Comparison of ENCODE assay signal across 10 cellular contexts in the genomic region with DNA sequence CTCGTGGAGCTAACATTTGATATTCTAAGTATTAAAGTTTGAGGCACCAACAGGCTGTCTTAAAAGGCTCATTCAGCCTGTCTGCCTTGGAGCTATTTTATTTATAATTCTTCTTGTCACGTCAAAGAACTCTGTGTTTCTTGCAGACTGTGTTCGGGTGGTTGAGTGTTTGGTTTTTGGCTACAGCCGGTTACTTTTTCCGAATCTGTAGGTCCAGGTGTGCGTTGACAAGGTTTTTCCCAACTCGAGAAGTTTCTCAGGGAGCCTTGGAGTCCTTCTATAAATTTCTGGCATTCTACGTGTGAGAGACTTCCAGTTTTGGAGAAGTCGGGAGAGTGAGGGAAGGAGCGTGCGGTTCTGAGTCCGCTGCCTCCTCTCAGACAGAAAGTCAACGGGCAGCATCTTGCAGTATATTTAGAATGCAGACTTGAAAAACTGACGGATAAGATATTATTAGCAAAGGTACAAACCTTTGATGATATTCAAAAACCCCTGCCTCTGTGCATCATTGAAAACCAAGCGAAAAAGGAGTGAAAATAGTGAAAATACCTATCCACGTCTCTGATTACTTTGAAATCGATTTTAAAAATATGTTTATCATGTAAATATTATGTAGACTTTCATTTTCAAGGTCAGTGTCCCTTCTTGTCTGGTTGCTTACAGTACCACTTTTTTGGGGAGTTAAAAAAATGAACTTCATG.
DNase-seq lines count a peak whose midpoint lies in the region; ATAC-seq and TF ChIP-seq lines count a peak whose summit lies in the region.
"Had no signal": no experiment of that assay in that cellular context is flagged by ENCODE, and none has a peak within 500 bp of the region (broad histone marks: within the 10 kb centered on the region; RNA-seq: fewer than 3 reads in every experiment).

No MANE protein-coding gene starts in this region.

- H3K36me3 ChIP-seq in Peyer's patch, result no peaks in the 10 kb centered on the region
- no peaks in the 10 kb centered on the region for H3K36me3 ChIP-seq in fibroblast of lung (ENCODE audit: control insufficient read depth, insufficient read depth, low read length)
- no peaks in the 10 kb centered on the region for H3K36me3 ChIP-seq in prostate gland
- H3K36me3 ChIP-seq in WERI-Rb-1, result no peaks in the 10 kb centered on the region

- peak overlapping the region; percentile 63 for H3K9ac ChIP-seq in fibroblast of lung (ENCODE audit: insufficient read depth, low read length)

- peak; percentile 55 for DNase-seq in Daoy (ENCODE audit: low read depth)
- peak in 2 of 3 donors; percentile 28 to 46 for DNase-seq in Peyer's patch
- DNase-seq in fibroblast of lung (ENCODE audit: low read depth in 2 of 2), result peak; percentile 51 to 63
- no peak for DNase-seq in prostate gland (ENCODE audit: low spot score)
- no peak for DNase-seq in GM13976 (ENCODE audit: low spot score)
- DNase-seq in WERI-Rb-1, result no peak
- no peak for DNase-seq in activated CD4-positive, alpha-beta T cell treated with anti-CD3 and anti-CD28 coated beads, Interleukin-2, amount 50 U/mL, for 48 hours
- DNase-seq: cerebellar nuclear complex, GOT3 had no signal

- ATAC-seq in GM18498 (IDR thresholded peaks at IDR 0.05; ENCODE audit: unreplicated experiment), result no peak

- H3K4me3 ChIP-seq in Peyer's patch (peak overlapping the region in 2 of 4 donors; percentile 18 to 20), fibroblast of lung (replicated peaks in 1 of 4; ENCODE audit: control extremely low read depth in 1 of 4, insufficient read depth in 1 of 4, low read depth in 3 of 4, low read length in 4 of 4) (peak overlapping the region; percentile 43 to 79 (median 48)), prostate gland (peak overlapping the region; percentile 3 to 87), WERI-Rb-1 (ENCODE audit: low read depth, low read length) (no peak overlapping the region)

- 6% methylated on average over 17 of the region's 17 CpGs for WGBS in prostate gland

- H3K27ac ChIP-seq in Peyer's patch (peak overlapping the region; percentile 39 to 100 (median 90)), fibroblast of lung (ENCODE audit: insufficient read depth, low read length) (peak overlapping the region; percentile 98), prostate gland (peak overlapping the region; percentile 100), WERI-Rb-1 (no peak overlapping the region)

- TF ChIP-seq CTCF in Peyer's patch (IDR thresholded peaks at IDR 0.05) (no peak), fibroblast of lung (conservative IDR thresholded peaks at IDR 0.05 in 1 of 2, IDR thresholded peaks at IDR 0.05 in 1 of 2; ENCODE audit: low read depth in 1 of 2, low read length in 2 of 2) (no peak), prostate gland (IDR thresholded peaks at IDR 0.05) (no peak), GM13976 (IDR thresholded peaks at IDR 0.05; ENCODE audit: borderline replicate concordance, control extremely low read depth, extremely low read depth, insufficient read depth, missing control alignments) (no peak), WERI-Rb-1 (IDR thresholded peaks at IDR 0.05; ENCODE audit: low read depth, low read length) (no peak)

- peaks cover 0 to 52% (median 8%) of the 10 kb centered on the region in 4 donors for H3K4me1 ChIP-seq in Peyer's patch
- peaks cover 23% of the 10 kb centered on the region for H3K4me1 ChIP-seq in fibroblast of lung (ENCODE audit: control insufficient read depth, extremely low read depth, insufficient read depth, low read length)
- H3K4me1 ChIP-seq in prostate gland (replicated peaks), result peaks cover 11% of the 10 kb centered on the region

- H3K79me2 ChIP-seq in fibroblast of lung (ENCODE audit: control insufficient read depth, insufficient read depth, low read length), result peaks cover 100% of the 10 kb centered on the region

- H3K9me3 ChIP-seq in Peyer's patch (no peaks in the 10 kb centered on the region), fibroblast of lung (ENCODE audit: control insufficient read depth, insufficient read depth, low read depth, low read length) (no peaks in the 10 kb centered on the region), prostate gland (no peaks in the 10 kb centered on the region), WERI-Rb-1 (ENCODE audit: severe bottlenecking) (no peaks in the 10 kb centered on the region)

- no peak overlapping the region for H2AFZ ChIP-seq in fibroblast of lung (ENCODE audit: low read length)

- H3K27me3 ChIP-seq in Peyer's patch (no peaks in the 10 kb centered on the region), fibroblast of lung (ENCODE audit: control insufficient read depth, insufficient read depth, low read length) (no peaks in the 10 kb centered on the region), prostate gland (replicated peaks; ENCODE audit: insufficient read depth) (no peaks in the 10 kb centered on the region), WERI-Rb-1 (ENCODE audit: insufficient read depth, low read depth, severe bottlenecking) (no peaks in the 10 kb centered on the region)

- H4K20me1 ChIP-seq in fibroblast of lung (ENCODE audit: control insufficient read depth, extremely low read depth, insufficient read depth, low read length), result no peaks in the 10 kb centered on the region

- in situ Hi-C loops in GM13976 (cut with MboI; ENCODE audit: low sequenced_read_pairs, unreplicated experiment), result no loop called here

- H3K4me2 ChIP-seq in fibroblast of lung (ENCODE audit: extremely low read depth, insufficient read depth, low read length), result peak overlapping the region; percentile 99

- intact Hi-C loops in prostate gland (cut with DNase I), result no loop called here

- no peak for TF ChIP-seq POLR2A in Peyer's patch (IDR thresholded peaks at IDR 0.05)
- TF ChIP-seq POLR2A in prostate gland (IDR thresholded peaks at IDR 0.05), result no peak

Comparison
In these comparisons a context has a peak if more than half of its experiments do, and no peak if none do; other contexts are left out.
1. DNase-seq: peak in Daoy (single experiment), Peyer's patch (2 of 3) and fibroblast of lung (2 of 2); none in prostate gland (single experiment), GM13976 (single experiment), WERI-Rb-1 (single experiment) and activated CD4-positive, alpha-beta T cell treated with anti-CD3 and anti-CD28 coated beads, Interleukin-2, amount 50 U/mL, for 48 hours (0 of 2).